ENCODE assay signal across 25 cellular contexts in the genomic region with DNA sequence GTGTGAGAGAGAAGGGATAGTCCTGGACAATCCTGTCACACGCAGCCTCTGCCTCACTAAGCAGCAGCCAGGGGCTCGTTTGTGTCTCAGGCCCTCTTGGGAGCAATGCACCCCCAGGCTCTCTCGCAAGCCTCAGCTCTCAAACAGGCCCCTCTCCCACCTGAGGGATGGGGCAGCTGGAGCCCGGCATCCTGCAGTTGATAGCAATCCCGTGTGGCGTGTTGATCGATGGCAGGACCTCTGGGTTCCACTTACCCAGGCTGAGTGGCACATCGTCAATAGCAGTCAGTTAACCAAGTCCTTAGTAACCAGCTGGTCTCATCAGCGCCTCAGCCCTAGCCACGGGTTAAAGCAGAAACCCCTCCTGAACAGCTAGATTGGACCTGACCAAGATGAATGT.
"Had no signal": no experiment of that assay in that cellular context is flagged by ENCODE, and none has a peak within 500 bp of the region (broad histone marks: within the 10 kb centered on the region; RNA-seq: fewer than 3 reads in every experiment).

No MANE protein-coding gene starts in this region.

- H3K4me3 ChIP-seq: left lung, lower lobe of right lung, neural progenitor cell, pancreas, tibial nerve, uterus had no signal

- H3K9me3 ChIP-seq: left lung, lower lobe of right lung, pancreas, tibial nerve, uterus had no signal

- H3K36me3 ChIP-seq: left lung, neural progenitor cell, pancreas, uterus had no signal

- FAIRE-seq: islet of Langerhans, kidney, pancreas, small intestine had no signal

- H3K27ac ChIP-seq: left lung, lower lobe of right lung, neural progenitor cell, pancreas, tibial nerve, uterus had no signal

- DNase-seq: hypothalamus; immature natural killer cell; left colon; lower lobe of right lung; mammary epithelial cell; mesenchymal stem cell; naive thymus-derived CD8-positive, alpha-beta T cell; pancreas; right cardiac atrium; small intestine; stimulated activated CD4-positive, alpha-beta T cell treated with anti-CD3 and anti-CD28 coated beads, Interleukin-1b, Interleukin-23, amount 100 ng/mL, for 48 hours; stimulated activated CD4-positive, alpha-beta T cell treated with anti-CD3 and anti-CD28 coated beads, Interleukin-2, amount 100 ng/mL, for 48 hours; stimulated activated CD4-positive, alpha-beta T cell treated with anti-CD3 and anti-CD28 coated beads, Interleukin-4, amount 100 ng/mL, for 4 hours; stimulated activated CD8-positive, alpha-beta memory T cell treated with anti-CD3 and anti-CD28 coated beads, Interleukin-4, amount 100 ng/mL, for 48 hours; stimulated activated naive CD4-positive, alpha-beta T cell treated with Interleukin-2 at 50 U/mL for 16 hours; stimulated activated naive CD8-positive, alpha-beta T cell treated with anti-CD3 and anti-CD28 coated beads, Interleukin-15, amount 100 ng/mL, for 72 hours; substantia nigra; uterus had no signal

- H3K4me2 ChIP-seq: neural progenitor cell had no signal

- H3K27me3 ChIP-seq: left lung, neural progenitor cell, pancreas, tibial nerve, uterus had no signal

- ATAC-seq: left colon; left lung; lower lobe of right lung; naive thymus-derived CD8-positive, alpha-beta T cell; pancreas; right cardiac atrium; sciatic nerve; stimulated activated memory B cell treated with anti-CD40 and anti-IgM and Interleukin-4, amounts not matched to agents 10 μg/mL and 1 μg/mL and 100 μg/mL, for 72 hours; stimulated activated naive CD8-positive, alpha-beta T cell treated with anti-CD3 and anti-CD28 coated beads, Interleukin-15, amount 100 ng/mL, for 72 hours had no signal

- H2AFZ ChIP-seq: neural progenitor cell had no signal

- H3K4me1 ChIP-seq: left lung, lower lobe of right lung, neural progenitor cell, pancreas, tibial nerve, uterus had no signal
